10 cellular contexts compared by ENCODE assay signal in genomic region chr12:12482959-12483358, GRCh38.
DNase-seq lines count a peak whose midpoint lies in the region; ATAC-seq and TF ChIP-seq lines count a peak whose summit lies in the region.
"Had no signal": no experiment of that assay in that cellular context is flagged by ENCODE, and none has a peak within 500 bp of the region (broad histone marks: within the 10 kb centered on the region; RNA-seq: fewer than 3 reads in every experiment).

No MANE protein-coding gene starts in this region.

- no peak for TF ChIP-seq CTCF in glutamatergic neuron (IDR thresholded peaks at IDR 0.05; ENCODE audit: partially characterized antibody, unreplicated experiment)

- peaks cover 25% of the 10 kb centered on the region for H3K36me3 ChIP-seq in CD4-positive, alpha-beta memory T cell (ENCODE audit: insufficient read depth, low read length)
- H3K36me3 ChIP-seq in esophagus (ENCODE audit: control insufficient read depth in 2 of 2, insufficient read depth in 2 of 2, low read length in 1 of 2), result peaks cover 6 to 7% of the 10 kb centered on the region in 2 donors

- POLR2A ChIA-PET in CD4-positive, alpha-beta memory T cell (lab: Charles Lee; ENCODE audit: partially characterized antibody), result interaction anchor here (1.0 to 39.3 kb wide), 26 partner anchors 9 to 254 kb away, joined by 3 to 970 read pairs (median 11); partner anchors contain the start of genes BORCS5, CDKN1B and DUSP16

- DNase-seq in CD4-positive, alpha-beta memory T cell, result no peak
- DNase-seq in NCI-H2107 (lab: John Stamatoyannopoulos, UW) (peak; percentile 17), DMS53 treated with DMSO at 0.1 percent for 48 hours (lab: John Stamatoyannopoulos, UW; ENCODE audit: unreplicated experiment) (no peak), HUDEP-2 (lab: John Stamatoyannopoulos, UW; ENCODE audit: unreplicated experiment in 76 of 76) (no peak), glutamatergic neuron (no peak)
- DNase-seq in stimulated activated CD4-positive, alpha-beta T cell treated with anti-CD3 and anti-CD28 coated beads, Interleukin-1b, Interleukin-23, amount 100 ng/mL, for 48 hours, result no peak
- DNase-seq: mammary epithelial cell had no signal

- CTCF ChIA-PET in CD4-positive, alpha-beta memory T cell (lab: Charles Lee; ENCODE audit: partially characterized antibody), result interaction anchor here (0.6 to 5.0 kb wide), 4 partner anchors 17 to 254 kb away, joined by 3 to 41 read pairs (median 16); no protein-coding TSS in a partner anchor

- H3K4me1 ChIP-seq in CD4-positive, alpha-beta memory T cell (ENCODE audit: insufficient read depth, low read length), result peaks cover 72% of the 10 kb centered on the region
- H3K4me1 ChIP-seq in esophagus (ENCODE audit: control insufficient read depth in 2 of 2, insufficient read depth in 2 of 2, low read length in 1 of 2), result no peaks in the 10 kb centered on the region
- H3K4me1 ChIP-seq: gastroesophageal sphincter had no signal

- intact Hi-C loops in CD4-positive, alpha-beta memory T cell (cut with micrococcal nuclease), result loop anchor here (1.0 to 5.0 kb wide), 10 partner anchors 17 to 244 kb away; partner anchors contain the start of genes CREBL2 and GPR19

- 82 to 90% methylated on average over 6 of the region's 6 CpGs for WGBS in esophagus, 2 donors

- H3K27ac Mint-ChIP-seq in CD4-positive, alpha-beta memory T cell, result peak overlapping the region; percentile 88 to 100 (median 97)
- no peak overlapping the region for H3K27ac Mint-ChIP-seq in glutamatergic neuron (ENCODE audit: unreplicated experiment)

- peak overlapping the region; percentile 88 for H3K27ac ChIP-seq in CD4-positive, alpha-beta memory T cell (ENCODE audit: low read depth, low read length)
- peak overlapping the region; percentile 7 to 58 for H3K27ac ChIP-seq in esophagus (ENCODE audit: low read depth in 2 of 2, low read length in 1 of 2)
- H3K27ac ChIP-seq: gastroesophageal sphincter had no signal

- H3K27me3 Mint-ChIP-seq in CD4-positive, alpha-beta memory T cell, result no peaks in the 10 kb centered on the region
- no peaks in the 10 kb centered on the region for H3K27me3 Mint-ChIP-seq in glutamatergic neuron (ENCODE audit: unreplicated experiment)

- H3K4me1 Mint-ChIP-seq in CD4-positive, alpha-beta memory T cell, result peaks cover 45 to 85% (median 63%) of the 10 kb centered on the region in 4 donors
- peaks cover 1% of the 10 kb centered on the region for H3K4me1 Mint-ChIP-seq in glutamatergic neuron (ENCODE audit: low read depth, unreplicated experiment)

- H3K27me3 ChIP-seq in CD4-positive, alpha-beta memory T cell (ENCODE audit: insufficient read depth, low read length), result no peaks in the 10 kb centered on the region
- H3K27me3 ChIP-seq in esophagus (ENCODE audit: control insufficient read depth in 1 of 2, insufficient read depth in 2 of 2, low read length in 2 of 2), result no peaks in the 10 kb centered on the region
- H3K27me3 ChIP-seq: gastroesophageal sphincter had no signal

- peak overlapping the region; percentile 27 to 54 for H3K4me3 ChIP-seq in CD4-positive, alpha-beta memory T cell (ENCODE audit: low read length in 2 of 2)
- no peak overlapping the region for H3K4me3 ChIP-seq in esophagus (ENCODE audit: low read depth in 1 of 2, low read length in 2 of 2)
- H3K4me3 ChIP-seq: gastroesophageal sphincter had no signal

- peak; percentile 55 for ATAC-seq in GM19035 (IDR thresholded peaks at IDR 0.05; ENCODE audit: unreplicated experiment)
- ATAC-seq: gastroesophageal sphincter had no signal

- peak overlapping the region; percentile 66 to 91 (median 84) for H3K4me3 Mint-ChIP-seq in CD4-positive, alpha-beta memory T cell
- no peak overlapping the region for H3K4me3 Mint-ChIP-seq in glutamatergic neuron (ENCODE audit: unreplicated experiment)

- H3K36me3 Mint-ChIP-seq in CD4-positive, alpha-beta memory T cell, result peaks cover 45 to 52% of the 10 kb centered on the region in 2 donors
- no peaks in the 10 kb centered on the region for H3K36me3 Mint-ChIP-seq in glutamatergic neuron (ENCODE audit: unreplicated experiment)

- H3K9me3 Mint-ChIP-seq in CD4-positive, alpha-beta memory T cell, result peaks cover 0 to 2% (median 0%) of the 10 kb centered on the region in 8 donors
- no peaks in the 10 kb centered on the region for H3K9me3 Mint-ChIP-seq in glutamatergic neuron (ENCODE audit: unreplicated experiment)

- no peaks in the 10 kb centered on the region for H3K9me3 ChIP-seq in CD4-positive, alpha-beta memory T cell (ENCODE audit: control insufficient read depth in 1 of 2, low read length in 2 of 2)
- H3K9me3 ChIP-seq in esophagus (ENCODE audit: control insufficient read depth in 2 of 2, insufficient read depth in 1 of 2, low read depth in 1 of 2, low read length in 1 of 2), result no peaks in the 10 kb centered on the region
- H3K9me3 ChIP-seq: gastroesophageal sphincter had no signal

Comparison
In these comparisons a context has a peak if more than half of its experiments do, and no peak if none do; other contexts are left out.
1. H3K4me3 ChIP-seq: peak in CD4-positive, alpha-beta memory T cell (2 of 2); none in esophagus (0 of 2).